ENCODE assay signal across 8 cellular contexts in the genomic region with DNA sequence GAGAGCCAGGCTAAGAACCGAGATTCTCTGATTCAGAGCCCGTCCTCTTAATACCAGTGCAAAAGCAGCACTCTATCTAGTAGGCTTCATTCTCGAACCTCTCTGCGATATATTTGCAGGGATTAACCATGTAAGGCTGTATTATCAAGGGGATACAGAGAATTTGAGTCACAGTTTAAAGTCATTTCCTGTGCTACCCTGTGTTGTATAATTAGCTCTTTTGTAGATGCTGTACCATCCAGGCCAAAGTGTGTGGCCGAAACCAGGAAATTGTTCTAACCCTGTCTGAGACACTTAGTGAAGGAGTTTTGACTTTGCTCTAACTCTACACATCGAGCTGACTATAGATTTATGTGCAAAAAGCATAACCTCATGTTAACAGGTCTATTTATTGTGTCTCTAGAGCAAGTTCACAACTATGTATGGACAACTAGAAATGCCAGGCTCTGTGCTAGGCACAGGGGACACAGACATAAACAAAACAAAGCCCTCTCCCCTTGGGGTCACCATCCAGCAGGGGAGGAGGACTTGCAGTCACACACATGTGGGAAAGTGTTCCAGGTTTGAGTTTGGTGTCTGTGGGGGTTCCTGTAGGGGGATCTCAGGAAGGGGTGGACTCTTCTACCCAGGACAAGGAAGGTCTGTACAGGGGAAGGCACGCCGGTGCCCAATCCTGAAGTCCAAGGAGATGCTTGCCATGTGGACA.
A peak's percentile ranks its signal among the peaks of the same experiment; 100 is the strongest.
DNase-seq lines count a peak whose midpoint lies in the region; ATAC-seq and TF ChIP-seq lines count a peak whose summit lies in the region.

No MANE protein-coding gene starts in this region.

- DNase-seq in MM.1S (peak; percentile 92), dermis blood vessel endothelial cell (peak; percentile 95), NCI-H1105 treated with DMSO at 0.1 percent for 48 hours (lab: John Stamatoyannopoulos, UW) (no peak), SKM-1 (lab: John Stamatoyannopoulos, UW; ENCODE audit: unreplicated experiment) (no peak), NCI-H2196 (lab: John Stamatoyannopoulos, UW; ENCODE audit: unreplicated experiment) (no peak)
- peak; percentile 26 for DNase-seq in stimulated activated CD4-positive, alpha-beta T cell treated with anti-CD3 and anti-CD28 coated beads, Interleukin-12 subunit alpha, Interleukin-12 subunit beta, amount 100 ng/mL, for 4 hours

- no peaks in the 10 kb centered on the region for H3K9me2 ChIP-seq in MM.1S (replicated peaks; ENCODE audit: insufficient read depth, low read length)

- peak overlapping the region; percentile 81 for H3K4me2 ChIP-seq in MM.1S (ENCODE audit: low read depth, low read length)

- no peaks in the 10 kb centered on the region for H3K27me3 ChIP-seq in MM.1S (replicated peaks; ENCODE audit: insufficient read depth, low read length)

- no peak overlapping the region for H3K9ac ChIP-seq in MM.1S (ENCODE audit: low read length)

- no peak for TF ChIP-seq CTCF in MM.1S (IDR thresholded peaks at IDR 0.05; ENCODE audit: low read length)

- peak; percentile 73 for ATAC-seq in GM21619 (IDR thresholded peaks at IDR 0.05; ENCODE audit: unreplicated experiment)

- no peaks in the 10 kb centered on the region for H4K20me1 ChIP-seq in MM.1S (ENCODE audit: insufficient read depth, low read length)

- no peaks in the 10 kb centered on the region for H3K9me3 ChIP-seq in MM.1S (replicated peaks; ENCODE audit: insufficient read depth, low read length)

- no peak overlapping the region for H2AFZ ChIP-seq in MM.1S (ENCODE audit: low read length)

- no peaks in the 10 kb centered on the region for H3K36me3 ChIP-seq in MM.1S (replicated peaks; ENCODE audit: insufficient read depth, low read length)

- peaks cover 36% of the 10 kb centered on the region for H3K4me1 ChIP-seq in MM.1S (ENCODE audit: low read length)

- peaks cover 31% of the 10 kb centered on the region for H3F3A ChIP-seq in MM.1S (ENCODE audit: insufficient read depth, low read length)

- peak overlapping the region; percentile 41; the same call in 1 of the 2 replicates for H3K27ac ChIP-seq in MM.1S (ENCODE audit: low read length)

- H3K4me3 ChIP-seq in GM08714 (ENCODE audit: low read length) = peak overlapping the region; percentile 19; the same call in 1 of the 2 replicates
- peak overlapping the region; percentile 26; the same call in 1 of the 2 replicates for H3K4me3 ChIP-seq in MM.1S (ENCODE audit: low read length)

- H3K79me2 ChIP-seq in MM.1S (ENCODE audit: low read length) = no peaks in the 10 kb centered on the region

Comparison
In these comparisons a context has a peak if more than half of its experiments do, and no peak if none do; other contexts are left out.
1. DNase-seq: peak in MM.1S (single experiment), dermis blood vessel endothelial cell (single experiment) and stimulated activated CD4-positive, alpha-beta T cell treated with anti-CD3 and anti-CD28 coated beads, Interleukin-12 subunit alpha, Interleukin-12 subunit beta, amount 100 ng/mL, for 4 hours (single experiment); none in NCI-H1105 treated with DMSO at 0.1 percent for 48 hours (single experiment), SKM-1 (single experiment) and NCI-H2196 (single experiment).